In genomic region chr21:34582506-34583150, GRCh38 we compare ENCODE assay signal across 1 cellular context.
TF ChIP-seq lines count a peak whose summit lies in the region.

No MANE protein-coding gene starts in this region.

TF ChIP-seq in K562, 482 proteins besides CTCF, POLR2A, EP300 and RAD21 (continued from another document):
- no peak for TF ChIP-seq ATF2 (CRISPR knock-in tag; IDR thresholded peaks at IDR 0.05)
- TF ChIP-seq, protein P1, sequence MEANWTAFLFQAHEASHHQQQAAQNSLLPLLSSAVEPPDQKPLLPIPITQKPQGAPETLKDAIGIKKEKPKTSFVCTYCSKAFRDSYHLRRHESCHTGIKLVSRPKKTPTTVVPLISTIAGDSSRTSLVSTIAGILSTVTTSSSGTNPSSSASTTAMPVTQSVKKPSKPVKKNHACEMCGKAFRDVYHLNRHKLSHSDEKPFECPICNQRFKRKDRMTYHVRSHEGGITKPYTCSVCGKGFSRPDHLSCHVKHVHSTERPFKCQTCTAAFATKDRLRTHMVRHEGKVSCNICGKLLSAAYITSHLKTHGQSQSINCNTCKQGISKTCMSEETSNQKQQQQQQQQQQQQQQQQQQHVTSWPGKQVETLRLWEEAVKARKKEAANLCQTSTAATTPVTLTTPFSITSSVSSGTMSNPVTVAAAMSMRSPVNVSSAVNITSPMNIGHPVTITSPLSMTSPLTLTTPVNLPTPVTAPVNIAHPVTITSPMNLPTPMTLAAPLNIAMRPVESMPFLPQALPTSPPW (CRISPR knock-in tag; IDR thresholded peaks at IDR 0.05) = peak; percentile 12; the same call in 1 of the 2 replicates
- no peak for TF ChIP-seq IRF2 (CRISPR knock-in tag; IDR thresholded peaks at IDR 0.05)
- peak; percentile 33; the same call in 1 of the 2 replicates for TF ChIP-seq SMC3 (conservative IDR thresholded peaks at IDR 0.05; ENCODE audit: insufficient read depth, low read depth, low read length)
- peak; percentile 9; the same call in 1 of the 2 replicates for TF ChIP-seq STAG1 (CRISPR knock-in tag; IDR thresholded peaks at IDR 0.05; ENCODE audit: borderline replicate concordance)
- TF ChIP-seq KLF16 (IDR thresholded peaks at IDR 0.05) = no peak
- TF ChIP-seq NCOA1 (IDR thresholded peaks at IDR 0.05; ENCODE audit: low read depth) = no peak
- no peak for TF ChIP-seq ZNF766 (CRISPR knock-in tag; conservative IDR thresholded peaks at IDR 0.05)
- no peak for TF ChIP-seq TCF7L2 (IDR thresholded peaks at IDR 0.05; ENCODE audit: low read depth, low read length)
- TF ChIP-seq ZNF282 (CRISPR knock-in tag; IDR thresholded peaks at IDR 0.05) = no peak
- no peak for TF ChIP-seq CEBPB (tag; IDR thresholded peaks at IDR 0.05)
- TF ChIP-seq SNRNP70 (optimal IDR thresholded peaks at IDR 0.05; ENCODE audit: low read depth, low read length) = no peak
- no peak for TF ChIP-seq ZNF384 (IDR thresholded peaks at IDR 0.05; ENCODE audit: low read depth, low read length)
- TF ChIP-seq ZBTB1 (CRISPR knock-in tag; IDR thresholded peaks at IDR 0.05; ENCODE audit: borderline replicate concordance, low read depth) = no peak
- no peak for TF ChIP-seq PKNOX1 (IDR thresholded peaks at IDR 0.05)
- TF ChIP-seq ZNF449 (CRISPR knock-in tag; IDR thresholded peaks at IDR 0.05) = no peak
- TF ChIP-seq FOXP4 (CRISPR knock-in tag; IDR thresholded peaks at IDR 0.05; ENCODE audit: borderline replicate concordance) = no peak
- TF ChIP-seq ZNF184 (CRISPR knock-in tag; IDR thresholded peaks at IDR 0.05) = no peak
- TF ChIP-seq RFX5 (IDR thresholded peaks at IDR 0.05; ENCODE audit: low read depth, low read length) = no peak
- no peak for TF ChIP-seq ZNF778 (CRISPR knock-in tag; IDR thresholded peaks at IDR 0.05)
- no peak for TF ChIP-seq ZNF217 (CRISPR knock-in tag; IDR thresholded peaks at IDR 0.05)
- no peak for TF ChIP-seq SMAD2 (IDR thresholded peaks at IDR 0.05; ENCODE audit: low read depth, low read length)
- TF ChIP-seq ZNF57 (CRISPR knock-in tag; IDR thresholded peaks at IDR 0.05) = no peak
- no peak for TF ChIP-seq SPI1 (IDR thresholded peaks at IDR 0.05; ENCODE audit: borderline replicate concordance, low read depth, low read length)
- TF ChIP-seq ARID1B (IDR thresholded peaks at IDR 0.05) = no peak
- TF ChIP-seq TARDBP (IDR thresholded peaks at IDR 0.05) = no peak
- TF ChIP-seq TEAD4 (IDR thresholded peaks at IDR 0.05; ENCODE audit: low read length) = 0 out of 2 replicates have a peak, but pooled peaks have one; percentile 13
- TF ChIP-seq TEAD4 (CRISPR knock-in tag; IDR thresholded peaks at IDR 0.05; ENCODE audit: borderline replicate concordance) = no peak
- TF ChIP-seq, protein P2, sequence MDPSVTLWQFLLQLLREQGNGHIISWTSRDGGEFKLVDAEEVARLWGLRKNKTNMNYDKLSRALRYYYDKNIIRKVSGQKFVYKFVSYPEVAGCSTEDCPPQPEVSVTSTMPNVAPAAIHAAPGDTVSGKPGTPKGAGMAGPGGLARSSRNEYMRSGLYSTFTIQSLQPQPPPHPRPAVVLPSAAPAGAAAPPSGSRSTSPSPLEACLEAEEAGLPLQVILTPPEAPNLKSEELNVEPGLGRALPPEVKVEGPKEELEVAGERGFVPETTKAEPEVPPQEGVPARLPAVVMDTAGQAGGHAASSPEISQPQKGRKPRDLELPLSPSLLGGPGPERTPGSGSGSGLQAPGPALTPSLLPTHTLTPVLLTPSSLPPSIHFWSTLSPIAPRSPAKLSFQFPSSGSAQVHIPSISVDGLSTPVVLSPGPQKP (CRISPR knock-in tag; IDR thresholded peaks at IDR 0.05) = no peak
- TF ChIP-seq BCL6 (CRISPR knock-in tag; IDR thresholded peaks at IDR 0.05) = no peak
- TF ChIP-seq CEBPG (CRISPR knock-in tag; IDR thresholded peaks at IDR 0.05) = no peak
- peak in 1 of 2 experiments; percentile 22; a peak in 1 of 4 replicates for TF ChIP-seq CEBPG (tag; conservative IDR thresholded peaks at IDR 0.05 in 1 of 2, IDR thresholded peaks at IDR 0.05 in 1 of 2)
- no peak for TF ChIP-seq GATAD2A (IDR thresholded peaks at IDR 0.05)
- TF ChIP-seq NCOA4 (IDR thresholded peaks at IDR 0.05; ENCODE audit: partially characterized antibody) = no peak
- TF ChIP-seq, protein P3, sequence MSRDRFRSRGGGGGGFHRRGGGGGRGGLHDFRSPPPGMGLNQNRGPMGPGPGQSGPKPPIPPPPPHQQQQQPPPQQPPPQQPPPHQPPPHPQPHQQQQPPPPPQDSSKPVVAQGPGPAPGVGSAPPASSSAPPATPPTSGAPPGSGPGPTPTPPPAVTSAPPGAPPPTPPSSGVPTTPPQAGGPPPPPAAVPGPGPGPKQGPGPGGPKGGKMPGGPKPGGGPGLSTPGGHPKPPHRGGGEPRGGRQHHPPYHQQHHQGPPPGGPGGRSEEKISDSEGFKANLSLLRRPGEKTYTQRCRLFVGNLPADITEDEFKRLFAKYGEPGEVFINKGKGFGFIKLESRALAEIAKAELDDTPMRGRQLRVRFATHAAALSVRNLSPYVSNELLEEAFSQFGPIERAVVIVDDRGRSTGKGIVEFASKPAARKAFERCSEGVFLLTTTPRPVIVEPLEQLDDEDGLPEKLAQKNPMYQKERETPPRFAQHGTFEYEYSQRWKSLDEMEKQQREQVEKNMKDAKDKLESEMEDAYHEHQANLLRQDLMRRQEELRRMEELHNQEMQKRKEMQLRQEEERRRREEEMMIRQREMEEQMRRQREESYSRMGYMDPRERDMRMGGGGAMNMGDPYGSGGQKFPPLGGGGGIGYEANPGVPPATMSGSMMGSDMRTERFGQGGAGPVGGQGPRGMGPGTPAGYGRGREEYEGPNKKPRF (IDR thresholded peaks at IDR 0.05; ENCODE audit: low read depth, low read length) = no peak
- TF ChIP-seq ZNF12 (CRISPR knock-in tag; IDR thresholded peaks at IDR 0.05) = no peak
- no peak for TF ChIP-seq HDGF (IDR thresholded peaks at IDR 0.05)
- no peak for TF ChIP-seq NBN (IDR thresholded peaks at IDR 0.05; ENCODE audit: low read depth)
- no peak for TF ChIP-seq CHAMP1 (IDR thresholded peaks at IDR 0.05)
- TF ChIP-seq, protein P4, sequence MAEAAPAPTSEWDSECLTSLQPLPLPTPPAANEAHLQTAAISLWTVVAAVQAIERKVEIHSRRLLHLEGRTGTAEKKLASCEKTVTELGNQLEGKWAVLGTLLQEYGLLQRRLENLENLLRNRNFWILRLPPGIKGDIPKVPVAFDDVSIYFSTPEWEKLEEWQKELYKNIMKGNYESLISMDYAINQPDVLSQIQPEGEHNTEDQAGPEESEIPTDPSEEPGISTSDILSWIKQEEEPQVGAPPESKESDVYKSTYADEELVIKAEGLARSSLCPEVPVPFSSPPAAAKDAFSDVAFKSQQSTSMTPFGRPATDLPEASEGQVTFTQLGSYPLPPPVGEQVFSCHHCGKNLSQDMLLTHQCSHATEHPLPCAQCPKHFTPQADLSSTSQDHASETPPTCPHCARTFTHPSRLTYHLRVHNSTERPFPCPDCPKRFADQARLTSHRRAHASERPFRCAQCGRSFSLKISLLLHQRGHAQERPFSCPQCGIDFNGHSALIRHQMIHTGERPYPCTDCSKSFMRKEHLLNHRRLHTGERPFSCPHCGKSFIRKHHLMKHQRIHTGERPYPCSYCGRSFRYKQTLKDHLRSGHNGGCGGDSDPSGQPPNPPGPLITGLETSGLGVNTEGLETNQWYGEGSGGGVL (CRISPR knock-in tag; IDR thresholded peaks at IDR 0.05) = no peak
- no peak for TF ChIP-seq CBFA2T2 (conservative IDR thresholded peaks at IDR 0.05)
- TF ChIP-seq ZNF740 (CRISPR knock-in tag; IDR thresholded peaks at IDR 0.05) = no peak
- TF ChIP-seq ZNF740 (tag; IDR thresholded peaks at IDR 0.05) = no peak
TF ChIP-seq in K562: peak in this region for 5.
